In genomic region chr1:57208903-57209302, GRCh38 we compare ENCODE assay signal across 27 cellular contexts.
"Had no signal": no experiment of that assay in that cellular context is flagged by ENCODE, and none has a peak within 500 bp of the region (broad histone marks: within the 10 kb centered on the region; RNA-seq: fewer than 3 reads in every experiment).

No MANE protein-coding gene starts in this region.

- H3K9me3 ChIP-seq: colonic mucosa, gastrocnemius medialis, left ventricle myocardium inferior, lower lobe of right lung, neutrophil, pancreas, right atrium auricular region, stomach, thyroid gland, vagina had no signal

- DNase-seq: colonic mucosa; effector CD8-positive, alpha-beta T cell; endodermal cell; foreskin fibroblast; gastrocnemius medialis; head of caudate nucleus; kidney; left cardiac atrium; left ventricle myocardium inferior; lower lobe of right lung; naive B cell; pancreas; stimulated activated CD4-positive, alpha-beta T cell treated with anti-CD3 and anti-CD28 coated beads, Interleukin-2, amount 100 ng/mL, for 24 hours; stimulated activated CD4-positive, alpha-beta T cell treated with anti-CD3 and anti-CD28 coated beads, Interleukin-4, amount 100 ng/mL, for 24 hours; stimulated activated naive CD4-positive, alpha-beta T cell treated with Interleukin-2 at 50 U/mL for 16 hours; stomach; thyroid gland; trophoblast cell had no signal

- H3K27ac Mint-ChIP-seq: dendritic cell treated with granulocyte-macrophage colony-stimulating factor and Interleukin-4, amounts not matched to agents 40 ng/mL and 50 ng/mL, for 4 days; endodermal cell; naive B cell; natural killer cell treated with Interleukin-12 subunit alpha and Interleukin-12 subunit beta and Interleukin-15 and Interleukin-18, amount 100 ng/mL, for 72 hours; progenitor cell of endocrine pancreas; stimulated activated effector memory CD8-positive, alpha-beta T cell treated with anti-CD3 and anti-CD28 coated beads, Interleukin-12 subunit alpha, Interleukin-12 subunit beta, amount 100 ng/mL, for 72 hours had no signal

- H3K4me3 Mint-ChIP-seq: dendritic cell treated with granulocyte-macrophage colony-stimulating factor and Interleukin-4, amounts not matched to agents 40 ng/mL and 50 ng/mL, for 4 days; endodermal cell; naive B cell; natural killer cell treated with Interleukin-12 subunit alpha and Interleukin-12 subunit beta and Interleukin-15 and Interleukin-18, amount 100 ng/mL, for 72 hours; neural crest cell; stimulated activated effector memory CD8-positive, alpha-beta T cell treated with anti-CD3 and anti-CD28 coated beads, Interleukin-12 subunit alpha, Interleukin-12 subunit beta, amount 100 ng/mL, for 72 hours had no signal

- H3K4me1 Mint-ChIP-seq: naive B cell; stimulated activated effector memory CD8-positive, alpha-beta T cell treated with anti-CD3 and anti-CD28 coated beads, Interleukin-12 subunit alpha, Interleukin-12 subunit beta, amount 100 ng/mL, for 72 hours had no signal

- H3K9me3 Mint-ChIP-seq: dendritic cell treated with granulocyte-macrophage colony-stimulating factor and Interleukin-4, amounts not matched to agents 40 ng/mL and 50 ng/mL, for 4 days; endodermal cell; natural killer cell treated with Interleukin-12 subunit alpha and Interleukin-12 subunit beta and Interleukin-15 and Interleukin-18, amount 100 ng/mL, for 72 hours; neural crest cell; stimulated activated effector memory CD8-positive, alpha-beta T cell treated with anti-CD3 and anti-CD28 coated beads, Interleukin-12 subunit alpha, Interleukin-12 subunit beta, amount 100 ng/mL, for 72 hours had no signal

- H3K4me3 ChIP-seq: colonic mucosa, gastrocnemius medialis, left ventricle myocardium inferior, lower lobe of right lung, pancreas, right atrium auricular region, stomach, thyroid gland, vagina had no signal

- H3K36me3 Mint-ChIP-seq: naive B cell; natural killer cell treated with Interleukin-12 subunit alpha and Interleukin-12 subunit beta and Interleukin-15 and Interleukin-18, amount 100 ng/mL, for 72 hours; stimulated activated effector memory CD8-positive, alpha-beta T cell treated with anti-CD3 and anti-CD28 coated beads, Interleukin-12 subunit alpha, Interleukin-12 subunit beta, amount 100 ng/mL, for 72 hours had no signal

- H3K27me3 Mint-ChIP-seq: dendritic cell treated with granulocyte-macrophage colony-stimulating factor and Interleukin-4, amounts not matched to agents 40 ng/mL and 50 ng/mL, for 4 days; naive B cell; progenitor cell of endocrine pancreas had no signal

- H3K36me3 ChIP-seq: colonic mucosa, gastrocnemius medialis, left ventricle myocardium inferior, lower lobe of right lung, neutrophil, pancreas, right atrium auricular region, stomach, thyroid gland, vagina had no signal

- H3K27me3 ChIP-seq: colonic mucosa, gastrocnemius medialis, neutrophil, pancreas, right atrium auricular region, stomach, thyroid gland, vagina had no signal

- H3K4me1 ChIP-seq: colonic mucosa, gastrocnemius medialis, lower lobe of right lung, pancreas, right atrium auricular region, stomach, thyroid gland, vagina had no signal

- H3K27ac ChIP-seq: colonic mucosa, epithelial cell of prostate, gastrocnemius medialis, left ventricle myocardium inferior, lower lobe of right lung, neutrophil, pancreas, right atrium auricular region, stomach, thyroid gland, vagina had no signal
